In genomic region chr2:183035954-183036669, GRCh38 we compare ENCODE assay signal across 8 cellular contexts. TPM values are rescaled to one million over a fixed set of nuclear protein-coding genes. Genes with fewer than 3 reads are reported as not detected.
A peak's percentile ranks its signal among the peaks of the same experiment; 100 is the strongest.
DNase-seq lines count a peak whose midpoint lies in the region; ATAC-seq and TF ChIP-seq lines count a peak whose summit lies in the region.

No MANE protein-coding gene starts in this region.

- intact Hi-C loops in heart right ventricle (cut with DNase I) = loop anchor here in 4 of 10 donors (5.0 to 10.0 kb wide), 3 partner anchors 34 to 54 kb away; no protein-coding TSS in a partner anchor
- intact Hi-C loops in left cardiac atrium (cut with DNase I) = no loop called here
- intact Hi-C loops in vagina (cut with DNase I) = loop anchor here (5.0 kb wide), 1 partner anchor 86 kb away; the partner anchor contains the start of gene NUP35

- TF ChIP-seq CTCF in heart right ventricle (IDR thresholded peaks at IDR 0.05) = no peak
- TF ChIP-seq CTCF in vagina (IDR thresholded peaks at IDR 0.05) = no peak

- 21 to 22% methylated on average over 2 of the region's 2 CpGs for WGBS in heart right ventricle, 2 donors

- peaks cover 0 to 68% (median 62%) of the 10 kb centered on the region in 9 donors for H3K4me1 ChIP-seq in heart right ventricle
- peaks cover 17% of the 10 kb centered on the region for H3K4me1 ChIP-seq in iPS-15b (ENCODE audit: control insufficient read depth, insufficient read depth, low read length)
- peaks cover 60% of the 10 kb centered on the region for H3K4me1 ChIP-seq in vagina

- H3K27ac ChIP-seq in heart right ventricle (peak overlapping the region in 8 of 10 donors; percentile 95 to 99 (median 99)), vagina (peak overlapping the region; percentile 99)

- H3K4me3 ChIP-seq in heart right ventricle (peak overlapping the region; percentile 69 to 88 (median 83)), iPS-15b (ENCODE audit: low read depth, low read length) (peak overlapping the region; percentile 61), vagina (peak overlapping the region; percentile 14 to 88)

- TF ChIP-seq POLR2A in vagina (IDR thresholded peaks at IDR 0.05) = no peak

- H3K27me3 ChIP-seq in heart right ventricle (peaks cover 0 to 94% (median 0%) of the 10 kb centered on the region in 7 donors), iPS-15b (ENCODE audit: control insufficient read depth, insufficient read depth, low read length) (peaks cover 8% of the 10 kb centered on the region), vagina (no peaks in the 10 kb centered on the region)

- no peaks in the 10 kb centered on the region for H3K36me3 ChIP-seq in heart right ventricle
- H3K36me3 ChIP-seq in iPS-15b (ENCODE audit: control insufficient read depth, insufficient read depth, low read length) = no peaks in the 10 kb centered on the region
- no peaks in the 10 kb centered on the region for H3K36me3 ChIP-seq in vagina

- no peak for ATAC-seq in heart right ventricle
- no peak for ATAC-seq in left cardiac atrium
- ATAC-seq in HG02973 (IDR thresholded peaks at IDR 0.05; ENCODE audit: unreplicated experiment) = peak; percentile 52

- H3K9ac ChIP-seq in iPS-15b (ENCODE audit: low read depth, low read length) = peak overlapping the region; percentile 27

- H3K9me3 ChIP-seq in heart right ventricle (no peaks in the 10 kb centered on the region), iPS-15b (ENCODE audit: control insufficient read depth, insufficient read depth, low read length) (no peaks in the 10 kb centered on the region), vagina (no peaks in the 10 kb centered on the region)

- DNase-seq in heart right ventricle (no peak), left cardiac atrium (no peak), SIG-M5 treated with dmso at 0.1 percent for 504 hours (lab: John Stamatoyannopoulos, UW; ENCODE audit: unreplicated experiment) (peak; percentile 69), vagina (ENCODE audit: extremely low spot score in 2 of 2) (no peak), DMS 273 treated with DMSO at 0.1 percent for 48 hours (lab: John Stamatoyannopoulos, UW) (no peak)
- no peak for DNase-seq in activated CD4-positive, CD25-positive, alpha-beta regulatory T cell treated with anti-CD3 and anti-CD28 coated beads, Interleukin-2, amount 50 U/mL, for 72 hours

RNA-seq across cellular contexts. Expression of gene NCKAP1, which starts 2.1 kb away (rescaled TPM):
- 100 to 1,000 TPM; 118 to 153 (median 130) TPM for total RNA-seq in heart right ventricle
- 10 to 100 TPM; 35.3 to 81.1 TPM for polyA plus RNA-seq in heart right ventricle
- total RNA-seq in left cardiac atrium = 100 to 1,000 TPM; 104 to 132 TPM
- total RNA-seq in vagina = 135 TPM

RNA-seq across cellular contexts. Expression of gene DUSP19, which starts 42.4 kb away (rescaled TPM):
- total RNA-seq in heart right ventricle (10 to 100 TPM in 7 of 10 donors, 1 to 10 TPM in 3; 5.6 to 14.1 (median 11.8) TPM), left cardiac atrium (10 to 100 TPM in 1 of 2 donors, 1 to 10 TPM in 1; 5.9 to 10.5 TPM), vagina (1.7 TPM)
- polyA plus RNA-seq in heart right ventricle = 1 to 10 TPM in 1 of 2 donors, under 1 TPM in 1; 0.84 to 2.6 TPM
